5 cellular contexts compared by ENCODE assay signal in genomic region chr15:100039994-100040393, GRCh38.
"Had no signal": no experiment of that assay in that cellular context is flagged by ENCODE, and none has a peak within 500 bp of the region (broad histone marks: within the 10 kb centered on the region; RNA-seq: fewer than 3 reads in every experiment).

No MANE protein-coding gene starts in this region.

- H3K4me1 Mint-ChIP-seq: H9 had no signal

- H3K27ac Mint-ChIP-seq: GM23338, H9 had no signal

- DNase-seq: H9, HCEC 1CT, IMR-90 had no signal

- H3K4me3 Mint-ChIP-seq: GM23338, H9 had no signal

- H3K9me3 Mint-ChIP-seq: GM23338, H9 had no signal

- ATAC-seq: GM23338, K562 had no signal

- H3K4me3 ChIP-seq: GM23338, K562 had no signal
